In the genomic region with DNA sequence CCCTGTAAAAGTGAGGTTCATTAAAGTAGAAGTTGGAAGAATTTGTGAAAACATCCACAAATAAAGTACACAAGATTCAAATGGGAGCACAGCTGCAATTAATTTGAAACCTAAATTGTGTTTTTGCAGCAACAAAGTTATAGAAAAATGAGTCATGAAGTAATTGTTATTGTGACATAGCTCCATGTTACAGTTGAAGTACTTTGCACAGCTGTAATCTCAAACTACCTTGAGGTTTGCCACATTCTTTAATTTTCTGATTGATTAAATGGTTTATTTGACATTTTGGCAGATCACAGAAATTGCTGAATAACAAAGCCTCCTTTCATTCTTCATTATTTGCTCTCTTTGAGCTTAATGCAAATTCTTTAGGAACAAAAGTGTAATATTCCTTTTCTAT, we compare ENCODE assay signal across 1 cellular context.
TF ChIP-seq lines count a peak whose summit lies in the region.

No MANE protein-coding gene starts in this region.

TF ChIP-seq in SK-N-SH, 30 proteins besides CTCF, POLR2A, EP300 and RAD21 (continued from another document):
- TF ChIP-seq NRF1 (IDR thresholded peaks at IDR 0.05; ENCODE audit: low read depth, low read length) = no peak
- TF ChIP-seq MXI1 (IDR thresholded peaks at IDR 0.05; ENCODE audit: low read depth, low read length) = no peak
- TF ChIP-seq JUND (IDR thresholded peaks at IDR 0.05) = no peak
- TF ChIP-seq, protein P1, sequence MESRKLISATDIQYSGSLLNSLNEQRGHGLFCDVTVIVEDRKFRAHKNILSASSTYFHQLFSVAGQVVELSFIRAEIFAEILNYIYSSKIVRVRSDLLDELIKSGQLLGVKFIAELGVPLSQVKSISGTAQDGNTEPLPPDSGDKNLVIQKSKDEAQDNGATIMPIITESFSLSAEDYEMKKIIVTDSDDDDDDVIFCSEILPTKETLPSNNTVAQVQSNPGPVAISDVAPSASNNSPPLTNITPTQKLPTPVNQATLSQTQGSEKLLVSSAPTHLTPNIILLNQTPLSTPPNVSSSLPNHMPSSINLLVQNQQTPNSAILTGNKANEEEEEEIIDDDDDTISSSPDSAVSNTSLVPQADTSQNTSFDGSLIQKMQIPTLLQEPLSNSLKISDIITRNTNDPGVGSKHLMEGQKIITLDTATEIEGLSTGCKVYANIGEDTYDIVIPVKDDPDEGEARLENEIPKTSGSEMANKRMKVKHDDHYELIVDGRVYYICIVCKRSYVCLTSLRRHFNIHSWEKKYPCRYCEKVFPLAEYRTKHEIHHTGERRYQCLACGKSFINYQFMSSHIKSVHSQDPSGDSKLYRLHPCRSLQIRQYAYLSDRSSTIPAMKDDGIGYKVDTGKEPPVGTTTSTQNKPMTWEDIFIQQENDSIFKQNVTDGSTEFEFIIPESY (IDR thresholded peaks at IDR 0.05; ENCODE audit: borderline replicate concordance, low read depth) = no peak
